In genomic region chr2:88059979-88060906, GRCh38 we compare ENCODE assay signal across 1 cellular context.
A peak's percentile ranks its signal among the peaks of the same experiment; 100 is the strongest.
TF ChIP-seq lines count a peak whose summit lies in the region.

No MANE protein-coding gene starts in this region.

TF ChIP-seq in HepG2, 621 proteins besides CTCF, POLR2A, EP300 and RAD21 (continued from another document and continues in another):
- peak; percentile 15; the same call in 1 of the 2 replicates for TF ChIP-seq HNF1A (IDR thresholded peaks at IDR 0.05; ENCODE audit: low read depth)
- no peak for TF ChIP-seq HNF1A (CRISPR knock-in tag; IDR thresholded peaks at IDR 0.05; ENCODE audit: borderline replicate concordance)
- no peak for TF ChIP-seq HOXA3 (CRISPR knock-in tag; IDR thresholded peaks at IDR 0.05)
- peak; percentile 74 for TF ChIP-seq SMAD3 (CRISPR knock-in tag; IDR thresholded peaks at IDR 0.05)
- TF ChIP-seq CREB1 (IDR thresholded peaks at IDR 0.05) = no peak
- TF ChIP-seq CREB1 (CRISPR knock-in tag; IDR thresholded peaks at IDR 0.05) = peak; percentile 43; the same call in 1 of the 2 replicates
- no peak for TF ChIP-seq HOXD1 (CRISPR knock-in tag; IDR thresholded peaks at IDR 0.05)
- TF ChIP-seq CCAR2 (optimal IDR thresholded peaks at IDR 0.05; ENCODE audit: low read depth, low read length) = no peak
- no peak for TF ChIP-seq DDIT3 (CRISPR knock-in tag; IDR thresholded peaks at IDR 0.05)
- TF ChIP-seq, protein P1, sequence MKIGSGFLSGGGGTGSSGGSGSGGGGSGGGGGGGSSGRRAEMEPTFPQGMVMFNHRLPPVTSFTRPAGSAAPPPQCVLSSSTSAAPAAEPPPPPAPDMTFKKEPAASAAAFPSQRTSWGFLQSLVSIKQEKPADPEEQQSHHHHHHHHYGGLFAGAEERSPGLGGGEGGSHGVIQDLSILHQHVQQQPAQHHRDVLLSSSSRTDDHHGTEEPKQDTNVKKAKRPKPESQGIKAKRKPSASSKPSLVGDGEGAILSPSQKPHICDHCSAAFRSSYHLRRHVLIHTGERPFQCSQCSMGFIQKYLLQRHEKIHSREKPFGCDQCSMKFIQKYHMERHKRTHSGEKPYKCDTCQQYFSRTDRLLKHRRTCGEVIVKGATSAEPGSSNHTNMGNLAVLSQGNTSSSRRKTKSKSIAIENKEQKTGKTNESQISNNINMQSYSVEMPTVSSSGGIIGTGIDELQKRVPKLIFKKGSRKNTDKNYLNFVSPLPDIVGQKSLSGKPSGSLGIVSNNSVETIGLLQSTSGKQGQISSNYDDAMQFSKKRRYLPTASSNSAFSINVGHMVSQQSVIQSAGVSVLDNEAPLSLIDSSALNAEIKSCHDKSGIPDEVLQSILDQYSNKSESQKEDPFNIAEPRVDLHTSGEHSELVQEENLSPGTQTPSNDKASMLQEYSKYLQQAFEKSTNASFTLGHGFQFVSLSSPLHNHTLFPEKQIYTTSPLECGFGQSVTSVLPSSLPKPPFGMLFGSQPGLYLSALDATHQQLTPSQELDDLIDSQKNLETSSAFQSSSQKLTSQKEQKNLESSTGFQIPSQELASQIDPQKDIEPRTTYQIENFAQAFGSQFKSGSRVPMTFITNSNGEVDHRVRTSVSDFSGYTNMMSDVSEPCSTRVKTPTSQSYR (CRISPR knock-in tag; IDR thresholded peaks at IDR 0.05; ENCODE audit: borderline replicate concordance) = no peak; the same call in 1 of the 2 replicates
- TF ChIP-seq KLF16 (CRISPR knock-in tag; IDR thresholded peaks at IDR 0.05) = no peak
- no peak for TF ChIP-seq ZFP62 (CRISPR knock-in tag; IDR thresholded peaks at IDR 0.05)
- TF ChIP-seq ZNF224 (CRISPR knock-in tag; IDR thresholded peaks at IDR 0.05) = no peak
- 0 out of 2 replicates have a peak, but pooled peaks have one; percentile 19 for TF ChIP-seq NFKBIZ (CRISPR knock-in tag; IDR thresholded peaks at IDR 0.05)
- TF ChIP-seq SMAD9 (CRISPR knock-in tag; IDR thresholded peaks at IDR 0.05) = no peak
- TF ChIP-seq ZFP1 (CRISPR knock-in tag; IDR thresholded peaks at IDR 0.05) = peak; percentile 44; the same call in 1 of the 2 replicates
- TF ChIP-seq MYC (CRISPR knock-in tag; IDR thresholded peaks at IDR 0.05; ENCODE audit: borderline replicate concordance) = no peak
- TF ChIP-seq, protein P2, sequence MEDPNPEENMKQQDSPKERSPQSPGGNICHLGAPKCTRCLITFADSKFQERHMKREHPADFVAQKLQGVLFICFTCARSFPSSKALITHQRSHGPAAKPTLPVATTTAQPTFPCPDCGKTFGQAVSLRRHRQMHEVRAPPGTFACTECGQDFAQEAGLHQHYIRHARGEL (CRISPR knock-in tag; IDR thresholded peaks at IDR 0.05) = no peak
- TF ChIP-seq, protein P3, sequence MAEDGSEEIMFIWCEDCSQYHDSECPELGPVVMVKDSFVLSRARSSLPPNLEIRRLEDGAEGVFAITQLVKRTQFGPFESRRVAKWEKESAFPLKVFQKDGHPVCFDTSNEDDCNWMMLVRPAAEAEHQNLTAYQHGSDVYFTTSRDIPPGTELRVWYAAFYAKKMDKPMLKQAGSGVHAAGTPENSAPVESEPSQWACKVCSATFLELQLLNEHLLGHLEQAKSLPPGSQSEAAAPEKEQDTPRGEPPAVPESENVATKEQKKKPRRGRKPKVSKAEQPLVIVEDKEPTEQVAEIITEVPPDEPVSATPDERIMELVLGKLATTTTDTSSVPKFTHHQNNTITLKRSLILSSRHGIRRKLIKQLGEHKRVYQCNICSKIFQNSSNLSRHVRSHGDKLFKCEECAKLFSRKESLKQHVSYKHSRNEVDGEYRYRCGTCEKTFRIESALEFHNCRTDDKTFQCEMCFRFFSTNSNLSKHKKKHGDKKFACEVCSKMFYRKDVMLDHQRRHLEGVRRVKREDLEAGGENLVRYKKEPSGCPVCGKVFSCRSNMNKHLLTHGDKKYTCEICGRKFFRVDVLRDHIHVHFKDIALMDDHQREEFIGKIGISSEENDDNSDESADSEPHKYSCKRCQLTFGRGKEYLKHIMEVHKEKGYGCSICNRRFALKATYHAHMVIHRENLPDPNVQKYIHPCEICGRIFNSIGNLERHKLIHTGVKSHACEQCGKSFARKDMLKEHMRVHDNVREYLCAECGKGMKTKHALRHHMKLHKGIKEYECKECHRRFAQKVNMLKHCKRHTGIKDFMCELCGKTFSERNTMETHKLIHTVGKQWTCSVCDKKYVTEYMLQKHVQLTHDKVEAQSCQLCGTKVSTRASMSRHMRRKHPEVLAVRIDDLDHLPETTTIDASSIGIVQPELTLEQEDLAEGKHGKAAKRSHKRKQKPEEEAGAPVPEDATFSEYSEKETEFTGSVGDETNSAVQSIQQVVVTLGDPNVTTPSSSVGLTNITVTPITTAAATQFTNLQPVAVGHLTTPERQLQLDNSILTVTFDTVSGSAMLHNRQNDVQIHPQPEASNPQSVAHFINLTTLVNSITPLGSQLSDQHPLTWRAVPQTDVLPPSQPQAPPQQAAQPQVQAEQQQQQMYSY (CRISPR knock-in tag; IDR thresholded peaks at IDR 0.05) = no peak
- no peak for TF ChIP-seq SMAD1 (CRISPR knock-in tag; IDR thresholded peaks at IDR 0.05; ENCODE audit: borderline replicate concordance, low read depth)
- TF ChIP-seq ZNF225 (CRISPR knock-in tag; IDR thresholded peaks at IDR 0.05) = no peak
- TF ChIP-seq TAF15 (IDR thresholded peaks at IDR 0.05; ENCODE audit: low read depth, low read length, poor library complexity, severe bottlenecking) = no peak
- no peak for TF ChIP-seq ZNF234 (CRISPR knock-in tag; conservative IDR thresholded peaks at IDR 0.05)
- peak; percentile 67; the same call in 1 of the 2 replicates for TF ChIP-seq TARDBP (CRISPR knock-in tag; IDR thresholded peaks at IDR 0.05)
- no peak for TF ChIP-seq SMARCE1 (IDR thresholded peaks at IDR 0.05; ENCODE audit: borderline replicate concordance)
- TF ChIP-seq ZFX (CRISPR knock-in tag; IDR thresholded peaks at IDR 0.05; ENCODE audit: low read depth) = no peak
- TF ChIP-seq ZNF788 (CRISPR knock-in tag; IDR thresholded peaks at IDR 0.05; ENCODE audit: borderline replicate concordance) = no peak
- TF ChIP-seq YY1 (IDR thresholded peaks at IDR 0.05; ENCODE audit: insufficient read depth, insufficient replicate concordance, low read depth, low read length) = no peak
- TF ChIP-seq MBNL3 (CRISPR knock-in tag; conservative IDR thresholded peaks at IDR 0.05) = no peak
- TF ChIP-seq ESRRA (CRISPR knock-in tag; IDR thresholded peaks at IDR 0.05; ENCODE audit: low read depth) = no peak
- TF ChIP-seq, protein P4, sequence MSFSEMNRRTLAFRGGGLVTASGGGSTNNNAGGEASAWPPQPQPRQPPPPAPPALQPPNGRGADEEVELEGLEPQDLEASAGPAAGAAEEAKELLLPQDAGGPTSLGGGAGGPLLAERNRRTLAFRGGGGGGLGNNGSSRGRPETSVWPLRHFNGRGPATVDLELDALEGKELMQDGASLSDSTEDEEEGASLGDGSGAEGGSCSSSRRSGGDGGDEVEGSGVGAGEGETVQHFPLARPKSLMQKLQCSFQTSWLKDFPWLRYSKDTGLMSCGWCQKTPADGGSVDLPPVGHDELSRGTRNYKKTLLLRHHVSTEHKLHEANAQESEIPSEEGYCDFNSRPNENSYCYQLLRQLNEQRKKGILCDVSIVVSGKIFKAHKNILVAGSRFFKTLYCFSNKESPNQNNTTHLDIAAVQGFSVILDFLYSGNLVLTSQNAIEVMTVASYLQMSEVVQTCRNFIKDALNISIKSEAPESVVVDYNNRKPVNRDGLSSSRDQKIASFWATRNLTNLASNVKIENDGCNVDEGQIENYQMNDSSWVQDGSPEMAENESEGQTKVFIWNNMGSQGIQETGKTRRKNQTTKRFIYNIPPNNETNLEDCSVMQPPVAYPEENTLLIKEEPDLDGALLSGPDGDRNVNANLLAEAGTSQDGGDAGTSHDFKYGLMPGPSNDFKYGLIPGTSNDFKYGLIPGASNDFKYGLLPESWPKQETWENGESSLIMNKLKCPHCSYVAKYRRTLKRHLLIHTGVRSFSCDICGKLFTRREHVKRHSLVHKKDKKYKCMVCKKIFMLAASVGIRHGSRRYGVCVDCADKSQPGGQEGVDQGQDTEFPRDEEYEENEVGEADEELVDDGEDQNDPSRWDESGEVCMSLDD (CRISPR knock-in tag; IDR thresholded peaks at IDR 0.05; ENCODE audit: borderline replicate concordance) = no peak
- TF ChIP-seq FOXM1 (CRISPR knock-in tag; IDR thresholded peaks at IDR 0.05) = no peak
- TF ChIP-seq ZNF121 (CRISPR knock-in tag; IDR thresholded peaks at IDR 0.05) = peak; percentile 45
- TF ChIP-seq ZNF879 (CRISPR knock-in tag; IDR thresholded peaks at IDR 0.05) = no peak
- peak; percentile 37; the same call in 1 of the 2 replicates for TF ChIP-seq BCL6 (CRISPR knock-in tag; IDR thresholded peaks at IDR 0.05)
- peak; percentile 57 for TF ChIP-seq HDAC2 (CRISPR knock-in tag; IDR thresholded peaks at IDR 0.05)
- TF ChIP-seq ZNF816 (CRISPR knock-in tag; IDR thresholded peaks at IDR 0.05; ENCODE audit: borderline replicate concordance) = no peak
- TF ChIP-seq RCOR2 (CRISPR knock-in tag; IDR thresholded peaks at IDR 0.05) = 0 out of 2 replicates have a peak, but pooled peaks have one; percentile 15
- TF ChIP-seq ZNF451 (CRISPR knock-in tag; IDR thresholded peaks at IDR 0.05) = no peak
- no peak for TF ChIP-seq SRF (IDR thresholded peaks at IDR 0.05; ENCODE audit: low read depth, low read length)
- TF ChIP-seq GABPB1 (CRISPR knock-in tag; IDR thresholded peaks at IDR 0.05) = no peak
- no peak for TF ChIP-seq RARG (CRISPR knock-in tag; IDR thresholded peaks at IDR 0.05; ENCODE audit: low read depth)
- peak; percentile 63; the same call in 1 of the 2 replicates for TF ChIP-seq PAXIP1 (CRISPR knock-in tag; conservative IDR thresholded peaks at IDR 0.05)
- no peak for TF ChIP-seq SETDB1 (CRISPR knock-in tag; IDR thresholded peaks at IDR 0.05; ENCODE audit: borderline replicate concordance)
- TF ChIP-seq, protein P5, sequence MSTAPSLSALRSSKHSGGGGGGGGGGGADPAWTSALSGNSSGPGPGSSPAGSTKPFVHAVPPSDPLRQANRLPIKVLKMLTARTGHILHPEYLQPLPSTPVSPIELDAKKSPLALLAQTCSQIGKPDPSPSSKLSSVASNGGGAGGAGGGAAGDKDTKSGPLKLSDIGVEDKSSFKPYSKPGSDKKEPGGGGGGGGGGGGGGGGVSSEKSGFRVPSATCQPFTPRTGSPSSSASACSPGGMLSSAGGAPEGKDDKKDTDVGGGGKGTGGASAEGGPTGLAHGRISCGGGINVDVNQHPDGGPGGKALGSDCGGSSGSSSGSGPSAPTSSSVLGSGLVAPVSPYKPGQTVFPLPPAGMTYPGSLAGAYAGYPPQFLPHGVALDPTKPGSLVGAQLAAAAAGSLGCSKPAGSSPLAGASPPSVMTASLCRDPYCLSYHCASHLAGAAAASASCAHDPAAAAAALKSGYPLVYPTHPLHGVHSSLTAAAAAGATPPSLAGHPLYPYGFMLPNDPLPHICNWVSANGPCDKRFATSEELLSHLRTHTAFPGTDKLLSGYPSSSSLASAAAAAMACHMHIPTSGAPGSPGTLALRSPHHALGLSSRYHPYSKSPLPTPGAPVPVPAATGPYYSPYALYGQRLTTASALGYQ (CRISPR knock-in tag; IDR thresholded peaks at IDR 0.05) = no peak
- no peak for TF ChIP-seq U2AF2 (IDR thresholded peaks at IDR 0.05; ENCODE audit: low read depth, low read length)
